20 cellular contexts compared by ENCODE assay signal in the genomic region with DNA sequence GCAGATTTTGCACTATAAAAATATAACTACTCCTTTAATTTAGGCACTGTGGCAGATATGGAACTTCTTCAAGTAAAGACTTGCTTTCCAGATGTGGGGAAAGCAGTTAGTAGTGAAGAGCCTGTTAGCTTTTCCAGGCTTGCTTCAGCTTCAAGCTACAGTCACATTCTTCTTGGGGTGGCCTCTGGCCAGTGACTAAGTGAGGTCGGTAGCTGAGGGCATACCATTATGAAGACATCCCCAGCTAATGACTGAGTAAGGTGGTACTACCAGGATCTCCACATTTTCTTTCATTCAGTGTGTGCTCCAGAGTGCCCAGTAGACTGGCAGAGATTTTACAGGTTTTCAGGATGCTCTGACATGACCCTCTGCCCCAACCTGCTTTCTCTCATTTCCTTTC.
DNase-seq lines count a peak whose midpoint lies in the region; TF ChIP-seq lines count a peak whose summit lies in the region.
"Had no signal": no experiment of that assay in that cellular context is flagged by ENCODE, and none has a peak within 500 bp of the region (broad histone marks: within the 10 kb centered on the region; RNA-seq: fewer than 3 reads in every experiment).

No MANE protein-coding gene starts in this region.

- no peak overlapping the region for H3K27ac Mint-ChIP-seq in progenitor cell of endocrine pancreas
- H3K27ac Mint-ChIP-seq: activated naive CD4-positive, alpha-beta T cell treated with anti-CD3 and anti-CD28 coated beads, Interleukin-2, amount 50 U/mL, for 72 hours; activated T-helper 17 cell treated with anti-CD3 and anti-CD28 coated beads, Interleukin-2, amount 50 U/mL, for 72 hours; HFFc6; nephron progenitor cell; T-helper 2 cell treated with Interferon-gamma antibody and Interleukin-4, amounts not matched to agents 5 μg/mL and 100 μg/mL, for 36 hours had no signal

- no peaks in the 10 kb centered on the region for H3K27me3 Mint-ChIP-seq in progenitor cell of endocrine pancreas
- H3K27me3 Mint-ChIP-seq: activated T-helper 17 cell treated with anti-CD3 and anti-CD28 coated beads, Interleukin-2, amount 50 U/mL, for 72 hours had no signal

- H3K4me1 Mint-ChIP-seq in progenitor cell of endocrine pancreas (ENCODE audit: low read depth) = no peaks in the 10 kb centered on the region
- H3K4me1 Mint-ChIP-seq: activated T-helper 17 cell treated with anti-CD3 and anti-CD28 coated beads, Interleukin-2, amount 50 U/mL, for 72 hours; nephron progenitor cell had no signal

- DNase-seq in ELR (ENCODE audit: low read depth) = peak; percentile 74
- DNase-seq in LHCN-M2 (ENCODE audit: low read depth) = peak; percentile 42
- DNase-seq in epithelial cell of prostate (ENCODE audit: low read depth, low spot score) = peak; percentile 3
- DNase-seq in myocyte (ENCODE audit: low read depth) = peak; percentile 25
- DNase-seq in hepatic stellate cell (ENCODE audit: low spot score) = no peak
- no peak for DNase-seq in foreskin melanocyte
- no peak for DNase-seq in progenitor cell of endocrine pancreas (ENCODE audit: low spot score, unreplicated experiment)
- DNase-seq in GM19240 (ENCODE audit: insufficient read length, low spot score) = no peak
- DNase-seq: activated CD4-positive, alpha-beta T cell treated with anti-CD3 and anti-CD28 coated beads, Interleukin-2, amount 50 U/mL, for 1 hour; activated CD8-positive, alpha-beta memory T cell treated with anti-CD3 and anti-CD28 coated beads, Interleukin-2, amount 50 U/mL, for 4 hours; effector CD8-positive, alpha-beta T cell; HFFc6; left ventricle myocardium superior; NCI-H2107; nephron progenitor cell; upper lobe of right lung had no signal

- no peak for TF ChIP-seq CTCF in progenitor cell of endocrine pancreas (IDR thresholded peaks at IDR 0.05; ENCODE audit: unreplicated experiment)

- no peak overlapping the region for H3K27ac ChIP-seq in epithelial cell of prostate
- H3K27ac ChIP-seq: SK-N-MC, upper lobe of right lung had no signal

- H3K9me3 Mint-ChIP-seq in progenitor cell of endocrine pancreas (ENCODE audit: low read depth) = no peaks in the 10 kb centered on the region
- H3K9me3 Mint-ChIP-seq: nephron progenitor cell had no signal

- H3K36me3 Mint-ChIP-seq in progenitor cell of endocrine pancreas (ENCODE audit: insufficient read depth) = no peaks in the 10 kb centered on the region
- H3K36me3 Mint-ChIP-seq: activated naive CD4-positive, alpha-beta T cell treated with anti-CD3 and anti-CD28 coated beads, Interleukin-2, amount 50 U/mL, for 72 hours had no signal

- H3K4me3 Mint-ChIP-seq in progenitor cell of endocrine pancreas (ENCODE audit: low read depth) = no peak overlapping the region
- H3K4me3 Mint-ChIP-seq: activated T-helper 17 cell treated with anti-CD3 and anti-CD28 coated beads, Interleukin-2, amount 50 U/mL, for 72 hours; HFFc6; nephron progenitor cell; T-helper 2 cell treated with Interferon-gamma antibody and Interleukin-4, amounts not matched to agents 5 μg/mL and 100 μg/mL, for 36 hours had no signal

Comparison
In these comparisons a context has a peak if more than half of its experiments do, and no peak if none do; other contexts are left out.
1. DNase-seq: peak in ELR (single experiment), LHCN-M2 (single experiment), epithelial cell of prostate (single experiment) and myocyte (single experiment); none in hepatic stellate cell (single experiment), foreskin melanocyte (single experiment), progenitor cell of endocrine pancreas (single experiment) and GM19240 (single experiment).